In genomic region chr3:141250342-141250741, GRCh38 we compare ENCODE assay signal across 15 cellular contexts. TPM values are rescaled to one million over a fixed set of nuclear protein-coding genes. Genes with fewer than 3 reads are reported as not detected.
DNase-seq lines count a peak whose midpoint lies in the region; ATAC-seq, FAIRE-seq and TF ChIP-seq lines count a peak whose summit lies in the region.
"Had no signal": no experiment of that assay in that cellular context is flagged by ENCODE, and none has a peak within 500 bp of the region (broad histone marks: within the 10 kb centered on the region; RNA-seq: fewer than 3 reads in every experiment).

No MANE protein-coding gene starts in this region.

- H3K4me3 ChIP-seq in A549 (no peak overlapping the region), DND-41 (ENCODE audit: low read depth in 1 of 2, low read length in 2 of 2) (no peak overlapping the region), MM.1S (ENCODE audit: low read length) (no peak overlapping the region)
- H3K4me3 ChIP-seq: GM23248 had no signal

- H3K4me2 ChIP-seq in A549 (no peak overlapping the region), DND-41 (ENCODE audit: insufficient read depth, low read length) (no peak overlapping the region), MM.1S (ENCODE audit: low read depth, low read length) (no peak overlapping the region)

- POLR2A ChIA-PET in A549 (lab: Yijun Ruan, JAX) = no interaction called here

- H3K79me2 ChIP-seq in DND-41 (ENCODE audit: insufficient read depth, low read length) (peaks cover 99% of the 10 kb centered on the region), MM.1S (ENCODE audit: low read length) (no peaks in the 10 kb centered on the region)

- no peaks in the 10 kb centered on the region for H3K9me3 ChIP-seq in A549
- H3K9me3 ChIP-seq in DND-41 (ENCODE audit: insufficient read depth, low read length, severe bottlenecking) = no peaks in the 10 kb centered on the region
- no peaks in the 10 kb centered on the region for H3K9me3 ChIP-seq in MM.1S (replicated peaks; ENCODE audit: insufficient read depth, low read length)
- H3K9me3 ChIP-seq: BE2C had no signal

- H4K20me1 ChIP-seq in DND-41 (ENCODE audit: insufficient read depth, low read length) (peaks cover 66% of the 10 kb centered on the region), MM.1S (ENCODE audit: insufficient read depth, low read length) (no peaks in the 10 kb centered on the region)

- no peaks in the 10 kb centered on the region for H3F3A ChIP-seq in MM.1S (ENCODE audit: insufficient read depth, low read length)

- in situ Hi-C loops in SK-MEL-5 (cut with HindIII; ENCODE audit: low pct_unique_long_range_greater_than_20kb, low sequenced_read_pairs) = no loop called here

- TF ChIP-seq POLR2A in A549 (IDR thresholded peaks at IDR 0.05; ENCODE audit: low read length) = no peak
- TF ChIP-seq POLR2A in GM18505 (IDR thresholded peaks at IDR 0.05; ENCODE audit: borderline replicate concordance, extremely low read depth, insufficient read depth, insufficient read length) = no peak

- no peaks in the 10 kb centered on the region for H3K4me1 ChIP-seq in A549
- peaks cover 62% of the 10 kb centered on the region for H3K4me1 ChIP-seq in DND-41 (ENCODE audit: insufficient read depth, low read length)
- no peaks in the 10 kb centered on the region for H3K4me1 ChIP-seq in foreskin keratinocyte
- no peaks in the 10 kb centered on the region for H3K4me1 ChIP-seq in MM.1S (ENCODE audit: low read length)

- peaks cover 76% of the 10 kb centered on the region for H3K36me3 ChIP-seq in DND-41 (ENCODE audit: insufficient read depth, low read length)
- H3K36me3 ChIP-seq in MM.1S (replicated peaks; ENCODE audit: insufficient read depth, low read length) = no peaks in the 10 kb centered on the region

- H3K27ac ChIP-seq in A549 = no peak overlapping the region
- peak overlapping the region; percentile 25; the same call in 1 of the 2 replicates for H3K27ac ChIP-seq in DND-41 (ENCODE audit: low read length)
- H3K27ac ChIP-seq in foreskin keratinocyte = no peak overlapping the region
- no peak overlapping the region for H3K27ac ChIP-seq in MM.1S (ENCODE audit: low read length)
- H3K27ac ChIP-seq: GM23248 had no signal

- no peak for DNase-seq in A549 (ENCODE audit: low read depth in 1 of 2, low spot score in 1 of 2)
- DNase-seq in DND-41 = no peak
- peak; percentile 22 for DNase-seq in SK-MEL-5 (ENCODE audit: low read depth, low spot score)
- DNase-seq in foreskin keratinocyte = no peak
- DNase-seq in MM.1S = no peak
- DNase-seq: BE2C; CD4-positive, alpha-beta T cell; NCI-H345; NCI-H526; OCI-M1; SHP77 treated with DMSO at 0.1 percent for 48 hours; T-helper 17 cell had no signal

- ATAC-seq in A549 = peak in 1 of 2 experiments; percentile 72; a peak in 3 of 6 replicates
- 0 out of 3 replicates have a peak, but pooled peaks have one; percentile 25 for ATAC-seq in DND-41 (ENCODE audit: insufficient read depth, low read depth)
- peak; percentile 23 for ATAC-seq in foreskin keratinocyte
- no peak for ATAC-seq in GM18505 (IDR thresholded peaks at IDR 0.05; ENCODE audit: unreplicated experiment)
- no peak for ATAC-seq in GM19452 (IDR thresholded peaks at IDR 0.05; ENCODE audit: unreplicated experiment)
- ATAC-seq: T-helper 17 cell had no signal

- TF ChIP-seq RAD21 in A549 (conservative IDR thresholded peaks at IDR 0.05 in 1 of 2, IDR thresholded peaks at IDR 0.05 in 1 of 2) = no peak

- H3K9ac ChIP-seq in DND-41 (ENCODE audit: low read depth, low read length) (no peak overlapping the region), MM.1S (ENCODE audit: low read length) (no peak overlapping the region)
- H3K9ac ChIP-seq: GM23248 had no signal

- no peak overlapping the region for H2AFZ ChIP-seq in DND-41 (ENCODE audit: low read depth, low read length)
- H2AFZ ChIP-seq in MM.1S (ENCODE audit: low read length) = no peak overlapping the region
- H2AFZ ChIP-seq: GM23248 had no signal

- CTCF ChIA-PET in A549 (lab: Yijun Ruan, JAX) = interaction anchor here (1.3 to 1.7 kb wide), 2 partner anchors 15 to 19 kb away, joined by 4 read pairs; partner anchors contain the start of gene PXYLP1

- 76% methylated on average over 5 of the region's 5 CpGs for WGBS in A549 (ENCODE audit: missing lambda C conversion rate)

- TF ChIP-seq CTCF in A549 (IDR thresholded peaks at IDR 0.05) (no peak), DND-41 (IDR thresholded peaks at IDR 0.05; ENCODE audit: borderline replicate concordance, extremely low read depth, low read length, poor library complexity, severe bottlenecking) (no peak), foreskin keratinocyte (conservative IDR thresholded peaks at IDR 0.05) (no peak), MM.1S (IDR thresholded peaks at IDR 0.05; ENCODE audit: low read length) (no peak)

- H3K27me3 ChIP-seq in DND-41 (ENCODE audit: insufficient read depth, low read length, poor library complexity) (no peaks in the 10 kb centered on the region), foreskin keratinocyte (no peaks in the 10 kb centered on the region), MM.1S (replicated peaks; ENCODE audit: insufficient read depth, low read length) (no peaks in the 10 kb centered on the region)
- H3K27me3 ChIP-seq: BE2C had no signal

- H3K9me2 ChIP-seq in MM.1S (replicated peaks; ENCODE audit: insufficient read depth, low read length) = no peaks in the 10 kb centered on the region

- FAIRE-seq in A549 (lab: Jason Lieb, UNC) = no peak

- no peak for TF ChIP-seq EP300 in A549 (IDR thresholded peaks at IDR 0.05)

TF ChIP-seq in A549, 52 proteins besides CTCF, POLR2A, EP300 and RAD21:
- TF ChIP-seq, protein P1, sequence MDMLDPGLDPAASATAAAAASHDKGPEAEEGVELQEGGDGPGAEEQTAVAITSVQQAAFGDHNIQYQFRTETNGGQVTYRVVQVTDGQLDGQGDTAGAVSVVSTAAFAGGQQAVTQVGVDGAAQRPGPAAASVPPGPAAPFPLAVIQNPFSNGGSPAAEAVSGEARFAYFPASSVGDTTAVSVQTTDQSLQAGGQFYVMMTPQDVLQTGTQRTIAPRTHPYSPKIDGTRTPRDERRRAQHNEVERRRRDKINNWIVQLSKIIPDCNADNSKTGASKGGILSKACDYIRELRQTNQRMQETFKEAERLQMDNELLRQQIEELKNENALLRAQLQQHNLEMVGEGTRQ (IDR thresholded peaks at IDR 0.05) = peak; percentile 43; the same call in 1 of the 2 replicates
- TF ChIP-seq SMC3 (IDR thresholded peaks at IDR 0.05) (no peak), MAFK (IDR thresholded peaks at IDR 0.05; ENCODE audit: partially characterized antibody) (no peak)

RNA-seq across cellular contexts. Expression of gene PXYLP1, which starts 18.7 kb away (rescaled TPM):
- 11.7 and 12.1 TPM in 2 replicates for polyA plus RNA-seq in A549 (2011; rRNA removed)
- polyA plus RNA-seq in A549 (2012; cell fraction: cytosol; rRNA removed) = 5.5 and 7.1 TPM in 2 replicates
- polyA plus RNA-seq in A549 (2012; cell fraction: nucleus; rRNA removed) = 8.1 and 10.6 TPM in 2 replicates
- 5.4 to 8.0 TPM (median 7.1 TPM) in 3 replicates for polyA plus RNA-seq in A549 (2017; fragmentation: RNase III; extraction: RNeasy Plus Mini Kit Qiagen cat#74134 plus additional on column Dnase treatment)
- 16.3 and 17.7 TPM in 2 replicates for polyA minus RNA-seq in A549 (2011; rRNA and poly(A)+ RNA removed)
- 2.8 and 3.0 TPM in 2 replicates for total RNA-seq in SK-MEL-5 (2014; rRNA removed; shearing (Covaris generic))
- 2.7 and 4.9 TPM in 2 replicates for polyA plus RNA-seq in SK-MEL-5 (2015; cell fraction: cytosol; rRNA removed)
- polyA plus RNA-seq in SK-MEL-5 (2015; cell fraction: nucleus; rRNA removed) = 16.0 and 16.7 TPM in 2 replicates
- total RNA-seq in foreskin keratinocyte = 3.0 and 3.9 TPM in 2 replicates
- polyA plus RNA-seq in foreskin keratinocyte = 1.8 and 1.9 TPM in 2 replicates

Comparison
In these comparisons a context has a peak if more than half of its experiments do, and no peak if none do; other contexts are left out.
1. ATAC-seq: peak in DND-41 (single experiment) and foreskin keratinocyte (single experiment); none in GM18505 (single experiment) and GM19452 (single experiment).